21 cellular contexts compared by ENCODE assay signal in genomic region chr2:1515986-1516797, GRCh38.
"Had no signal": no experiment of that assay in that cellular context is flagged by ENCODE, and none has a peak within 500 bp of the region (broad histone marks: within the 10 kb centered on the region; RNA-seq: fewer than 3 reads in every experiment).

No MANE protein-coding gene starts in this region.

- H3K9me3 ChIP-seq: heart right ventricle, lower lobe of right lung, mucosa of descending colon, upper lobe of right lung had no signal

- H3K27me3 ChIP-seq: cardiac muscle cell, upper lobe of right lung had no signal

- H3K27ac ChIP-seq: cardiac muscle cell, heart right ventricle, lower lobe of right lung, upper lobe of right lung had no signal

- H3K4me1 ChIP-seq: lower lobe of right lung, upper lobe of right lung had no signal

- FAIRE-seq: keratinocyte had no signal

- H3K4me3 ChIP-seq: cardiac muscle cell, heart right ventricle, lower lobe of right lung, mucosa of descending colon, upper lobe of right lung had no signal

- DNase-seq: activated CD4-positive, alpha-beta T cell treated with anti-CD3 and anti-CD28 coated beads, Interleukin-2, amount 50 U/mL, for 1 hour; activated CD8-positive, alpha-beta memory T cell treated with anti-CD3 and anti-CD28 coated beads for 24 hours; activated CD8-positive, alpha-beta memory T cell treated with anti-CD3 and anti-CD28 coated beads, Interleukin-2, amount 50 U/mL, for 4 hours; activated naive CD4-positive, alpha-beta T cell; activated naive CD8-positive, alpha-beta T cell treated with anti-CD3 and anti-CD28 coated beads, Interleukin-2, amount 10 ng/mL, durations not matched to agents 7 days and 5 days; activated T-cell treated with anti-CD3 and anti-CD28 coated beads, Interleukin-2, amount 50 U/mL, for 4 hours; amniotic stem cell; dermis blood vessel endothelial cell; effector CD8-positive, alpha-beta T cell; erythroblast; foreskin fibroblast; heart right ventricle; lower lobe of right lung; mesendoderm; mucosa of descending colon; stimulated activated CD4-positive, alpha-beta T cell treated with anti-CD3 and anti-CD28 coated beads, Interleukin-4, amount 100 ng/mL, for 1 hour; stimulated activated naive CD4-positive, alpha-beta T cell treated with Interleukin-2 at 50 U/mL for 16 hours; upper lobe of right lung had no signal

- H3K36me3 ChIP-seq: cardiac muscle cell, heart right ventricle, lower lobe of right lung, upper lobe of right lung had no signal

- ATAC-seq: activated T-cell treated with anti-CD3 and anti-CD28 coated beads, Interleukin-2, amount 50 U/mL, for 4 hours; heart right ventricle; left lobe of liver; lower lobe of right lung; mucosa of descending colon; upper lobe of right lung had no signal
